In the genomic region with DNA sequence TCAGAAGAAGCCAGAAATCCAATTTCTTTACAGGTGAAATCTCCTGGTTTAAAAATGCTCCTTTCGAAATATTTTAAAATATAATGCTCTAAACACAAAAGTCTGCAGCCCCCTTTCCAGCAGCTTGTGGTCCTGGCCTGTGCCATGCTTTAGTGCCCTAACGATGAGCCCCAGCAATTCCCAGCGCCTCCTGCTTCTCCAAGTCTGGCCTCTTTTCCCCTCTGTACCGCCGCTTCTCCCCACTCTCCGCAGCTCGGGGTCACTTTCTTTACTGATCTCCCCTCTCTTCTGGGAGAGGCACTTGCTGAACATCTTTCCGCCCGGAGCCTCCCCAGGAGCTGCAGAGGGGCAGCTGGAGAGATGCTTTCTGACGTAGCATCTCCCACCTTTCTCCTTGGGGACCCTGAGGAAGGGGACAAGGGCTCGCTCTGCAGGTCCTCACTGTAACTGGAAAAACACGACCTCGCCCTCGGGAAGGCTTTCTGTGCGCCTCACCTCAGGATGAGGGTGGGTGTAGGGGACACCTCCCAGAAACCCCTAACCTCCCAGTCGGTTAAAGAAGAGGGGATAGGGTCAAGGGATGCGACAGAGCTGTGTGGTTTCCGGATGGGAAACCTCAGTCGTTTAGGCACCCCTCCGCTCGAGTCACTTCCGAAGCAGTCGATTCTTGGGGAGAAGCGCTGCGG, we compare ENCODE assay signal across 11 cellular contexts. TPM values are rescaled to one million over a fixed set of nuclear protein-coding genes. Genes with fewer than 3 reads are reported as not detected.
A peak's percentile ranks its signal among the peaks of the same experiment; 100 is the strongest.
DNase-seq lines count a peak whose midpoint lies in the region; ATAC-seq and TF ChIP-seq lines count a peak whose summit lies in the region.
"Had no signal": no experiment of that assay in that cellular context is flagged by ENCODE, and none has a peak within 500 bp of the region (broad histone marks: within the 10 kb centered on the region; RNA-seq: fewer than 3 reads in every experiment).

No MANE protein-coding gene starts in this region.

- POLR2A ChIA-PET in activated CD4-positive, alpha-beta T cell treated with anti-CD3 and anti-CD28 coated beads for 36 hours (lab: Charles Lee) = interaction anchor here (0.6 to 1.6 kb wide), 2 partner anchors 84 to 562 kb away, joined by 4 to 7 read pairs; partner anchors contain the start of genes ARL3 and SFXN2

- peaks cover 1% of the 10 kb centered on the region for H3K36me3 Mint-ChIP-seq in activated CD4-positive, alpha-beta T cell treated with anti-CD3 and anti-CD28 coated beads for 36 hours (ENCODE audit: low read depth)

- no peak for ATAC-seq in activated CD4-positive, alpha-beta T cell treated with anti-CD3 and anti-CD28 coated beads for 36 hours
- no peak for ATAC-seq in RWPE2 (ENCODE audit: low read depth)
- ATAC-seq in HG03039 (IDR thresholded peaks at IDR 0.05; ENCODE audit: unreplicated experiment) = no peak
- ATAC-seq: Panc1 had no signal

- no peak for DNase-seq in activated CD4-positive, alpha-beta T cell treated with anti-CD3 and anti-CD28 coated beads for 36 hours
- DNase-seq in activated CD4-positive, alpha-beta T cell treated with anti-CD3 and anti-CD28 coated beads for 4 hours = no peak
- no peak for DNase-seq in RWPE2 (ENCODE audit: low spot score)
- DNase-seq in epithelial cell of proximal tubule (ENCODE audit: low read depth) = no peak
- no peak for DNase-seq in NCI-H1092 treated with DMSO at 0.1 percent for 48 hours (lab: John Stamatoyannopoulos, UW)
- no peak for DNase-seq in brain microvascular endothelial cell
- DNase-seq: activated CD8-positive, alpha-beta memory T cell treated with anti-CD3 and anti-CD28 coated beads, Interleukin-2, amount 50 U/mL, for 4 hours; HCEC 1CT had no signal

- CTCF ChIA-PET in activated CD4-positive, alpha-beta T cell treated with anti-CD3 and anti-CD28 coated beads for 36 hours (lab: Charles Lee) = interaction anchor here (0.6 to 1.4 kb wide), 3 partner anchors 8 to 32 kb away, joined by 3 read pairs; no protein-coding TSS in a partner anchor

- H3K27ac ChIP-seq in RWPE2 (ENCODE audit: poor library complexity, severe bottlenecking) (no peak overlapping the region), brain microvascular endothelial cell (no peak overlapping the region)

- H3K4me2 ChIP-seq in skeletal muscle satellite cell (ENCODE audit: low read length) = peak overlapping the region; percentile 81

- H3K36me3 ChIP-seq in RWPE2 (ENCODE audit: low read depth) = no peaks in the 10 kb centered on the region
- no peaks in the 10 kb centered on the region for H3K36me3 ChIP-seq in skeletal muscle satellite cell (ENCODE audit: insufficient read depth, low read length)
- no peaks in the 10 kb centered on the region for H3K36me3 ChIP-seq in brain microvascular endothelial cell (replicated peaks)

- no peak overlapping the region for H3K27ac Mint-ChIP-seq in activated CD4-positive, alpha-beta T cell treated with anti-CD3 and anti-CD28 coated beads for 36 hours

- H3K4me3 Mint-ChIP-seq in activated CD4-positive, alpha-beta T cell treated with anti-CD3 and anti-CD28 coated beads for 36 hours = peak overlapping the region; percentile 51

- in situ Hi-C loops in brain microvascular endothelial cell (cut with HindIII; ENCODE audit: low pct_ligation_motif_present, low sequenced_read_pairs) = no loop called here

- H3K27me3 ChIP-seq in RWPE2 (ENCODE audit: insufficient read depth, poor library complexity, severe bottlenecking) = peaks cover 33% of the 10 kb centered on the region
- peaks cover 57% of the 10 kb centered on the region for H3K27me3 ChIP-seq in skeletal muscle satellite cell (ENCODE audit: control insufficient read depth, insufficient read depth, low read length)
- H3K27me3 ChIP-seq in brain microvascular endothelial cell (replicated peaks) = peaks cover 18% of the 10 kb centered on the region

- H3K4me3 ChIP-seq in RWPE2 (ENCODE audit: severe bottlenecking) = peak overlapping the region; percentile 26
- H3K4me3 ChIP-seq in epithelial cell of proximal tubule (ENCODE audit: low read depth, low read length) = peak overlapping the region; percentile 40
- no peak overlapping the region for H3K4me3 ChIP-seq in skeletal muscle satellite cell (ENCODE audit: low read length)
- no peak overlapping the region for H3K4me3 ChIP-seq in brain microvascular endothelial cell (ENCODE audit: low read depth, low read length)

- H3K4me1 Mint-ChIP-seq in activated CD4-positive, alpha-beta T cell treated with anti-CD3 and anti-CD28 coated beads for 36 hours = peaks cover 8% of the 10 kb centered on the region

- intact Hi-C loops in activated CD4-positive, alpha-beta T cell treated with anti-CD3 and anti-CD28 coated beads for 36 hours (cut with DNase I, micrococcal nuclease) = no loop called here

- H3K9me3 ChIP-seq in RWPE2 (ENCODE audit: severe bottlenecking) (no peaks in the 10 kb centered on the region), skeletal muscle satellite cell (replicated peaks; ENCODE audit: low read length) (no peaks in the 10 kb centered on the region)

- H3K9me3 Mint-ChIP-seq in activated CD4-positive, alpha-beta T cell treated with anti-CD3 and anti-CD28 coated beads for 36 hours (ENCODE audit: low read depth) = peaks cover 4% of the 10 kb centered on the region

- peaks cover 9% of the 10 kb centered on the region for H3K4me1 ChIP-seq in RWPE2 (ENCODE audit: insufficient read depth, poor library complexity, severe bottlenecking)
- H3K4me1 ChIP-seq in skeletal muscle satellite cell (ENCODE audit: control insufficient read depth, insufficient read depth, low read length) = peaks cover 24% of the 10 kb centered on the region

- TF ChIP-seq CTCF in RWPE2 (IDR thresholded peaks at IDR 0.05; ENCODE audit: poor library complexity, severe bottlenecking) (no peak), epithelial cell of proximal tubule (conservative IDR thresholded peaks at IDR 0.05; ENCODE audit: low read depth, low read length) (no peak), brain microvascular endothelial cell (IDR thresholded peaks at IDR 0.05; ENCODE audit: low read depth, low read length, missing control alignments) (no peak)

- H3K27me3 Mint-ChIP-seq in activated CD4-positive, alpha-beta T cell treated with anti-CD3 and anti-CD28 coated beads for 36 hours = peaks cover 54% of the 10 kb centered on the region

- H3K9ac ChIP-seq in skeletal muscle satellite cell (ENCODE audit: low read depth, low read length) = no peak overlapping the region

RNA-seq across cellular contexts. Expression of gene INA, which starts 0.5 kb away (rescaled TPM):
- under 1 TPM; 0.32 to 0.35 TPM for total RNA-seq in activated CD4-positive, alpha-beta T cell treated with anti-CD3 and anti-CD28 coated beads for 36 hours
- 6.5 and 18.4 TPM in 2 replicates for total RNA-seq in epithelial cell of proximal tubule
- 0.22 and 0.25 TPM in 2 replicates for total RNA-seq in skeletal muscle satellite cell (2012; rRNA removed)

RNA-seq across cellular contexts. Expression of gene RPEL1, which starts 30.7 kb away (rescaled TPM):
- total RNA-seq in activated CD4-positive, alpha-beta T cell treated with anti-CD3 and anti-CD28 coated beads for 36 hours = not detected
- 0.06 and 0.07 TPM in 2 replicates for total RNA-seq in epithelial cell of proximal tubule
- total RNA-seq in skeletal muscle satellite cell (2012; rRNA removed) = under 0.01 and 0.25 TPM in 2 replicates

Comparison
In these comparisons a context has a peak if more than half of its experiments do, and no peak if none do; other contexts are left out.
1. H3K4me3 ChIP-seq: peak in RWPE2 (single experiment) and epithelial cell of proximal tubule (single experiment); none in skeletal muscle satellite cell (single experiment) and brain microvascular endothelial cell (single experiment).